ENCODE assay signal across 8 cellular contexts in genomic region chr11:1694064-1694845, GRCh38.
DNase-seq lines count a peak whose midpoint lies in the region; ATAC-seq and TF ChIP-seq lines count a peak whose summit lies in the region.

No MANE protein-coding gene starts in this region.

- H3K27ac Mint-ChIP-seq in activated T-cell treated with anti-CD3 and anti-CD28 coated beads, Interleukin-2, amount 50 U/mL, for 24 hours, result peak overlapping the region; percentile 61

- H3K27ac ChIP-seq in muscle layer of duodenum (ENCODE audit: low read length), result no peak overlapping the region

- H3K4me3 ChIP-seq in GM12875 (ENCODE audit: low read depth, low read length) (no peak overlapping the region), muscle layer of duodenum (ENCODE audit: low read depth in 1 of 2, low read length in 2 of 2) (peak overlapping the region; percentile 57 to 64)

- H3K36me3 Mint-ChIP-seq in activated T-cell treated with anti-CD3 and anti-CD28 coated beads, Interleukin-2, amount 50 U/mL, for 24 hours (ENCODE audit: low read depth), result no peaks in the 10 kb centered on the region

- no peaks in the 10 kb centered on the region for H3K9me3 ChIP-seq in muscle layer of duodenum (ENCODE audit: control insufficient read depth in 1 of 2, low read length in 2 of 2)

- peaks cover 41% of the 10 kb centered on the region for H3K27me3 Mint-ChIP-seq in activated T-cell treated with anti-CD3 and anti-CD28 coated beads, Interleukin-2, amount 50 U/mL, for 24 hours

- no peaks in the 10 kb centered on the region for H3K36me3 ChIP-seq in muscle layer of duodenum (ENCODE audit: control insufficient read depth in 1 of 2, insufficient read depth in 2 of 2, low read length in 2 of 2)

- no peak overlapping the region for H3K4me3 Mint-ChIP-seq in activated T-cell treated with anti-CD3 and anti-CD28 coated beads, Interleukin-2, amount 50 U/mL, for 24 hours

- DNase-seq in HUDEP-2 (lab: John Stamatoyannopoulos, UW; ENCODE audit: unreplicated experiment in 76 of 76) (peak in 67 of 76 experiments; percentile 16 to 86 (median 69)), OCI-M1 (lab: John Stamatoyannopoulos, UW) (peak; percentile 91), fibroblast of gingiva (ENCODE audit: low read depth) (peak; percentile 68)
- peak; percentile 90 for DNase-seq in activated T-cell treated with anti-CD3 and anti-CD28 coated beads, Interleukin-2, amount 50 U/mL, for 24 hours
- peak; percentile 66 to 71 for DNase-seq in stimulated activated CD8-positive, alpha-beta memory T cell treated with anti-CD3 and anti-CD28 coated beads, Interleukin-4, amount 100 ng/mL, for 1 hour (ENCODE audit: low read depth in 2 of 2, low spot score in 1 of 2)

- peak; percentile 96 for TF ChIP-seq CTCF in GM12875 (IDR thresholded peaks at IDR 0.05; ENCODE audit: borderline replicate concordance, insufficient read depth, low read depth, low read length)

- no peak for ATAC-seq in HG03457 (IDR thresholded peaks at IDR 0.05; ENCODE audit: unreplicated experiment)

- no peaks in the 10 kb centered on the region for H3K9me3 Mint-ChIP-seq in activated T-cell treated with anti-CD3 and anti-CD28 coated beads, Interleukin-2, amount 50 U/mL, for 24 hours

- H3K27me3 ChIP-seq in muscle layer of duodenum (ENCODE audit: low read depth, low read length), result no peaks in the 10 kb centered on the region

- H3K4me1 ChIP-seq in muscle layer of duodenum (ENCODE audit: control insufficient read depth in 1 of 2, insufficient read depth in 2 of 2, low read length in 2 of 2), result peaks cover 3 to 11% of the 10 kb centered on the region in 2 donors

- peaks cover 4% of the 10 kb centered on the region for H3K4me1 Mint-ChIP-seq in activated T-cell treated with anti-CD3 and anti-CD28 coated beads, Interleukin-2, amount 50 U/mL, for 24 hours (ENCODE audit: low read depth)
